In the genomic region with DNA sequence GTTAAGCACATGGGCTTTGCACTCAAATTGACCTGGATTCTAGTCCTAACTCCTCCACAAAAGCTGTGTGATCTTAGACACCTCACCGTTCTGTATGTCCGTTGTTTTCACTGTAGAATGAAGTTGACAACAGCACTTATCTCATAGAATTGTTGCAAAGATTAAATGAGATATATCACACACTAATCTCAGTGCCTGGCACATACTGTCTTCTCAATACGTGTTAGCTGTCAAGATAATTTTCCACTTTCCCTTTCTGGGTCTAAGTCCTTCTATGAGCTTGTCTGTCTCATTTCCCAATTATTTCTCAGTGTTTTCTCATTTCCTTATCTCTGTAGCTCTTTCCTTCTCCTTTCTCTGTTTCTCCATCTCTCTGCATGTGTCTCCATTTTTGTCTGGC, we compare ENCODE assay signal across 2 cellular contexts.
TF ChIP-seq lines count a peak whose summit lies in the region.

No MANE protein-coding gene starts in this region.

TF ChIP-seq in HEK293, 187 proteins besides CTCF, POLR2A, EP300 and RAD21:
- TF ChIP-seq ZNF621 (tag by site-specific recombination; IDR thresholded peaks at IDR 0.05) = no peak
- TF ChIP-seq ZNF133 (tag by site-specific recombination; IDR thresholded peaks at IDR 0.05) = no peak
- TF ChIP-seq ZNF664 (tag by site-specific recombination; IDR thresholded peaks at IDR 0.05) = peak; percentile 87
- TF ChIP-seq ZNF335 (tag by site-specific recombination; conservative IDR thresholded peaks at IDR 0.05) = no peak
TF ChIP-seq in HEK293: peak in this region for 1.

TF ChIP-seq in IMR-90, 13 proteins besides CTCF, POLR2A, EP300 and RAD21:
- TF ChIP-seq CHD1 (IDR thresholded peaks at IDR 0.05; ENCODE audit: low read depth, low read length) (no peak), MXI1 (IDR thresholded peaks at IDR 0.05; ENCODE audit: borderline replicate concordance, low read depth, low read length) (no peak), SMC3 (IDR thresholded peaks at IDR 0.05; ENCODE audit: low read depth, low read length) (no peak), NFE2L2 (IDR thresholded peaks at IDR 0.05; ENCODE audit: low read depth, low read length) (no peak), BHLHE40 (IDR thresholded peaks at IDR 0.05; ENCODE audit: low read depth, low read length) (no peak)
- TF ChIP-seq, protein P1, sequence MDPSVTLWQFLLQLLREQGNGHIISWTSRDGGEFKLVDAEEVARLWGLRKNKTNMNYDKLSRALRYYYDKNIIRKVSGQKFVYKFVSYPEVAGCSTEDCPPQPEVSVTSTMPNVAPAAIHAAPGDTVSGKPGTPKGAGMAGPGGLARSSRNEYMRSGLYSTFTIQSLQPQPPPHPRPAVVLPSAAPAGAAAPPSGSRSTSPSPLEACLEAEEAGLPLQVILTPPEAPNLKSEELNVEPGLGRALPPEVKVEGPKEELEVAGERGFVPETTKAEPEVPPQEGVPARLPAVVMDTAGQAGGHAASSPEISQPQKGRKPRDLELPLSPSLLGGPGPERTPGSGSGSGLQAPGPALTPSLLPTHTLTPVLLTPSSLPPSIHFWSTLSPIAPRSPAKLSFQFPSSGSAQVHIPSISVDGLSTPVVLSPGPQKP (IDR thresholded peaks at IDR 0.05; ENCODE audit: borderline replicate concordance, low read depth, low read length) = no peak
